Comparison of ENCODE assay signal across 9 cellular contexts in the genomic region with DNA sequence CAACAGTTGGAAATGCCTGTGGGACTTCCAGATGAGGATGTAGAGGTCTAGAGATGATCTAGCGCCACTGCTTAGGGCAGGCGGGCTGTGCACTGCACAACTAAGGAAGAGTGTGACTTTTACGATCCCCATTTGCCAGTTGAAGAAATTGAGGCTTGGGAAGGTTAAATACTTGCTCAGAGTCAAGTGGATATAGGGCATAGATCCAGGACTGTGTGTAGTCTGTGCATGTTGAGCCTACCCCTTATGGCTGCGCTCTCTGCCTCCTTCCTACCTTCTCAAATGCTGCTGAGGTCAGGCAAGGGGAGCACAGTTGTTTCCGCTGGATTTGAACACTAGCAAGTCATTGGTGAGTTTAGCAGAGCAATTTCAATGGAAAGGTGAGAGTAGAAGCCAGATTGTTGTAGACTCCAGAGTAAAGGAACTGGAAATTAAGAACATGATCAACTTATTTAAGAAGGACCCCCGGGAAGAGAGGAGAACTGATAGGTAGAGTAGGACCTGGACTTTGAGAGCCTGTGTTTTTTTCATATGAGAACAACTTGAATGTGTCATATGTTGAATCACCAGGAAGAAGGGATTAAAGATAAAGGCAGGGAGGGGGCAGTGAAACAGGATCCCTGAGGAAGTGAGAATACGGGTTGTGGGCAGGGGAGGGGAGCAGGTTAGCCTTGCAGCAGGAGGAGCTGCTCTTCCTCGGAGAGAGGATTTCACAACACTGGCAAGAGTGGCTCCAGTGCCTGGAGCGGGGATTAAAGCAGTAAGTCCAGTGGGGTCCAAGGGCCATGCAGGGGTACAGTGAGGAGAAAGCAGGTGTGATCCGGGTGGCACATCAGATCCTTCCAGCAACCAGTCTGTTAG. TPM values are rescaled to one million over a fixed set of nuclear protein-coding genes. Genes with fewer than 3 reads are reported as not detected.
DNase-seq lines count a peak whose midpoint lies in the region; ATAC-seq and TF ChIP-seq lines count a peak whose summit lies in the region.
"Had no signal": no experiment of that assay in that cellular context is flagged by ENCODE, and none has a peak within 500 bp of the region (broad histone marks: within the 10 kb centered on the region; RNA-seq: fewer than 3 reads in every experiment).

No MANE protein-coding gene starts in this region.

- peak; percentile 16 for ATAC-seq in upper lobe of right lung

- peak; percentile 51 for DNase-seq in AG20443 (ENCODE audit: low spot score)
- peak; percentile 99 for DNase-seq in HT1080 (ENCODE audit: low read depth)
- DNase-seq in islet precursor cell: peak; percentile 80
- no peak for DNase-seq in upper lobe of right lung
- no peak for DNase-seq in activated CD4-positive, CD25-positive, alpha-beta regulatory T cell (lab: John Stamatoyannopoulos, UW)
- no peak for DNase-seq in activated CD8-positive, alpha-beta memory T cell treated with anti-CD3 and anti-CD28 coated beads, Interleukin-2, amount 50 U/mL, for 48 hours
- DNase-seq in central memory CD4-positive, alpha-beta T cell: no peak
- DNase-seq: left cardiac atrium had no signal

- H3K4me3 ChIP-seq in WI38 (ENCODE audit: low read depth, low read length) (peak overlapping the region; percentile 70), upper lobe of right lung (peak overlapping the region; percentile 21)

- peaks cover 55% of the 10 kb centered on the region for H3K4me1 ChIP-seq in upper lobe of right lung

- no peaks in the 10 kb centered on the region for H3K27me3 ChIP-seq in upper lobe of right lung

- TF ChIP-seq CTCF in WI38 (IDR thresholded peaks at IDR 0.05; ENCODE audit: low read depth, low read length): no peak; the same call in 1 of the 2 replicates
- no peak for TF ChIP-seq CTCF in upper lobe of right lung (IDR thresholded peaks at IDR 0.05)

- no peaks in the 10 kb centered on the region for H3K9me3 ChIP-seq in upper lobe of right lung

- intact Hi-C loops in upper lobe of right lung (cut with DNase I): no loop called here

- peaks cover 24% of the 10 kb centered on the region for H3K36me3 ChIP-seq in upper lobe of right lung

- H3K27ac ChIP-seq in upper lobe of right lung: peak overlapping the region; percentile 98

RNA-seq across cellular contexts. Expression of a gene that starts 2.7 kb away (rescaled TPM):
- total RNA-seq in HT1080 (2014; rRNA removed; shearing (Covaris generic)): 382 and 422 TPM in 2 replicates
- 404 and 442 TPM in 2 replicates for polyA plus RNA-seq in HT1080 (2015; cell fraction: cytosol; rRNA removed)
- polyA plus RNA-seq in HT1080 (2015; cell fraction: nucleus; rRNA removed): 735 and 824 TPM in 2 replicates
- total RNA-seq in upper lobe of right lung: 306 TPM

RNA-seq across cellular contexts. Expression of a gene that starts 49.6 kb away (rescaled TPM):
- total RNA-seq in HT1080 (2014; rRNA removed; shearing (Covaris generic)): not detected in 2 replicates
- not detected in 2 replicates for polyA plus RNA-seq in HT1080 (2015; cell fraction: cytosol; rRNA removed)
- polyA plus RNA-seq in HT1080 (2015; cell fraction: nucleus; rRNA removed): not detected in 2 replicates
- 83.5 TPM for total RNA-seq in upper lobe of right lung

Comparison
In these comparisons a context has a peak if more than half of its experiments do, and no peak if none do; other contexts are left out.
1. DNase-seq: peak in AG20443 (single experiment), HT1080 (single experiment) and islet precursor cell (single experiment); none in upper lobe of right lung (single experiment), activated CD4-positive, CD25-positive, alpha-beta regulatory T cell (0 of 4), activated CD8-positive, alpha-beta memory T cell treated with anti-CD3 and anti-CD28 coated beads, Interleukin-2, amount 50 U/mL, for 48 hours (single experiment) and central memory CD4-positive, alpha-beta T cell (single experiment).
2. RNA of a gene that starts 49.6 kb away (total RNA-seq): 83.5 TPM in upper lobe of right lung (single experiment); not detected in HT1080; every median in the first group is over 10 times any median in the second.